ENCODE assay signal across 33 cellular contexts in genomic region chr10:76319666-76320065, GRCh38.
"Had no signal": no experiment of that assay in that cellular context is flagged by ENCODE, and none has a peak within 500 bp of the region (broad histone marks: within the 10 kb centered on the region; RNA-seq: fewer than 3 reads in every experiment).

No MANE protein-coding gene starts in this region.

- ATAC-seq: activated CD8-positive, alpha-beta memory T cell treated with anti-CD3 and anti-CD28 coated beads, Interleukin-2, amount 10 ng/mL, durations not matched to agents 7 days and 5 days; activated naive CD4-positive, alpha-beta T cell treated with anti-CD3 and anti-CD28 coated beads, Interleukin-2, amount 50 U/mL, for 72 hours; activated naive CD8-positive, alpha-beta T cell treated with anti-CD3 and anti-CD28 coated beads, Interleukin-2, amount 50 U/mL, for 24 hours; body of pancreas; T-helper 17 cell had no signal

- H3K4me1 ChIP-seq: body of pancreas, Peyer's patch, SJSA1 had no signal

- H3K9me3 ChIP-seq: body of pancreas, Peyer's patch, SJSA1 had no signal

- H3K4me3 ChIP-seq: body of pancreas, MG63, Peyer's patch, SJSA1 had no signal

- H3K27me3 ChIP-seq: body of pancreas, MG63, Peyer's patch, SJSA1 had no signal

- H3K36me3 ChIP-seq: MG63, Peyer's patch, SJSA1 had no signal

- DNase-seq: activated B cell treated with CpG ODN at 0.5 μM for 24 hours; activated CD4-positive, alpha-beta T cell treated with anti-CD3 and anti-CD28 coated beads for 1 hour; activated CD4-positive, alpha-beta T cell treated with anti-CD3 and anti-CD28 coated beads, Interleukin-2, amount 10 ng/mL, durations not matched to agents 24 days and 14 days; activated CD4-positive, alpha-beta T cell treated with anti-CD3 and anti-CD28 coated beads, Interleukin-2, amount 50 U/mL, for 48 hours; activated CD8-positive, alpha-beta memory T cell treated with anti-CD3 and anti-CD28 coated beads, Interleukin-2, amount 10 ng/mL, durations not matched to agents 7 days and 5 days; activated effector memory CD4-positive, alpha-beta T cell treated with Interleukin-2 at 50 U/mL for 16 hours; activated naive CD4-positive, alpha-beta T cell treated with Interleukin-2 at 50 U/mL for 16 hours; activated naive CD8-positive, alpha-beta T cell treated with anti-CD3 and anti-CD28 coated beads, Interleukin-2, amount 50 U/mL, for 24 hours; activated T-cell treated with anti-CD3 and anti-CD28 coated beads, Interleukin-2, amount 50 U/mL, for 24 hours; amygdala; body of pancreas; central memory CD4-positive, alpha-beta T cell; KG1; MG63; MV-4-11; NCI-H1092 treated with DMSO at 0.1 percent for 48 hours; NCI-H1417 treated with DMSO at 0.1 percent for 48 hours; NCI-H1694; NCI-H2029; NCI-H2107; NCI-H2171 treated with DMSO at 0.1 percent for 48 hours; NCI-H226; NCI-H510A; NCI-H526 treated with DMSO at 0.1 percent for 48 hours; NCI-H82; OCI-M1; Peyer's patch; Right ventricle myocardium superior; T-helper 17 cell; T-helper 9 cell had no signal

- H3K27ac ChIP-seq: body of pancreas, Peyer's patch, RWPE1, SJSA1 had no signal
